ENCODE assay signal across 8 cellular contexts in genomic region chr2:169827272-169828140, GRCh38. TPM values are rescaled to one million over a fixed set of nuclear protein-coding genes. Genes with fewer than 3 reads are reported as not detected.
DNase-seq lines count a peak whose midpoint lies in the region; FAIRE-seq and TF ChIP-seq lines count a peak whose summit lies in the region.

TSS of gene UBR3 (plus strand) at chr2:169827454. CDS start at chr2:169827508, 54 bp downstream.

- H3K9me2 ChIP-seq in Loucy (replicated peaks; ENCODE audit: low read depth, low read length): no peaks in the 10 kb centered on the region

- no peaks in the 10 kb centered on the region for H3K36me3 ChIP-seq in Loucy (ENCODE audit: insufficient read depth, low read length)
- H3K36me3 ChIP-seq in stomach: no peaks in the 10 kb centered on the region

- DNase-seq in ELR (ENCODE audit: low read depth) (peak; percentile 94), H54 (ENCODE audit: insufficient read length, low spot score) (peak; percentile 97), SIG-M5 treated with dmso at 0.1 percent for 504 hours (lab: John Stamatoyannopoulos, UW; ENCODE audit: unreplicated experiment) (peak; percentile 92), activated gamma-delta T cell treated with Interleukin-2 at 50 U/mL for 16 hours (peak; percentile 88), fibroblast of villous mesenchyme (ENCODE audit: low read depth) (peak; percentile 93), neural crest cell (ENCODE audit: low read depth, low spot score) (peak; percentile 91), stomach (peak; percentile 93)

- 0 to 1% (median 0%) methylated on average over 53 to 104 of the region's 104 CpGs for WGBS in stomach, 5 donors

- TF ChIP-seq EP300 in stomach (IDR thresholded peaks at IDR 0.05): no peak

- no peak for TF ChIP-seq CTCF in Loucy (conservative IDR thresholded peaks at IDR 0.05; ENCODE audit: low read length)
- no peak for TF ChIP-seq CTCF in fibroblast of villous mesenchyme (IDR thresholded peaks at IDR 0.05; ENCODE audit: insufficient read depth, low read depth, low read length)
- peak; percentile 12 for TF ChIP-seq CTCF in neural crest cell (conservative IDR thresholded peaks at IDR 0.05)
- no peak for TF ChIP-seq CTCF in stomach (IDR thresholded peaks at IDR 0.05)

- no peaks in the 10 kb centered on the region; the same call in 1 of the 2 replicates for H3F3A ChIP-seq in Loucy (ENCODE audit: low read depth)

- peak within 1 kb of the TSS; percentile 87 for H3K4me3 ChIP-seq in Loucy (ENCODE audit: low read length, poor library complexity, severe bottlenecking)
- peak within 1 kb of the TSS; percentile 90 for H3K4me3 ChIP-seq in fibroblast of villous mesenchyme (ENCODE audit: low read depth, low read length)
- peak within 1 kb of the TSS; percentile 83 to 100 (median 93) for H3K4me3 ChIP-seq in stomach

- TF ChIP-seq POLR2A in H54 (IDR thresholded peaks at IDR 0.05; ENCODE audit: low read depth, low read length): peak; percentile 89
- TF ChIP-seq POLR2A in stomach (IDR thresholded peaks at IDR 0.05): no peak

- intact Hi-C loops in stomach (cut with DNase I; ENCODE audit: low total_unique reads): loop anchor here (5.0 kb wide), 1 partner anchor 100 kb away; no protein-coding TSS in a partner anchor

- peak within 1 kb of the TSS; percentile 100 for H3K4me3 Mint-ChIP-seq in neural crest cell

- peak within 1 kb of the TSS; percentile 77 for H2AFZ ChIP-seq in Loucy (ENCODE audit: low read length)

- H3K4me1 Mint-ChIP-seq in neural crest cell: peaks cover 45% of the 10 kb centered on the region

- H3K9me3 Mint-ChIP-seq in neural crest cell: no peaks in the 10 kb centered on the region

- peak within 1 kb of the TSS; percentile 80 to 97 (median 90) for H3K27ac ChIP-seq in stomach

- peak within 1 kb of the TSS; percentile 73 for H3K9ac ChIP-seq in Loucy (ENCODE audit: low read depth, low read length, poor library complexity, severe bottlenecking)

- peak within 1 kb of the TSS; percentile 74 for H3K4me2 ChIP-seq in Loucy (ENCODE audit: low read depth, low read length, poor library complexity, severe bottlenecking)

- peaks cover 69% of the 10 kb centered on the region for H3K79me2 ChIP-seq in Loucy (ENCODE audit: insufficient read depth, low read length)

- FAIRE-seq in H54 (lab: Jason Lieb, UNC): peak; percentile 57

- H3K4me1 ChIP-seq in Loucy (ENCODE audit: insufficient read depth, low read length, poor library complexity, severe bottlenecking) (peaks cover 47% of the 10 kb centered on the region), stomach (peaks cover 32 to 78% (median 59%) of the 10 kb centered on the region in 4 donors)

- H3K9me3 ChIP-seq in Loucy (ENCODE audit: insufficient read depth, low read depth, low read length) (no peaks in the 10 kb centered on the region), stomach (no peaks in the 10 kb centered on the region)

- H3K27me3 ChIP-seq in Loucy (ENCODE audit: insufficient read depth, low read length, poor library complexity, severe bottlenecking) (no peaks in the 10 kb centered on the region), stomach (no peaks in the 10 kb centered on the region)

- H3K27ac Mint-ChIP-seq in neural crest cell (ENCODE audit: unreplicated experiment): peak within 1 kb of the TSS; percentile 95

- peaks cover 3% of the 10 kb centered on the region for H3K36me3 Mint-ChIP-seq in neural crest cell (ENCODE audit: low read depth)

- peaks cover 36% of the 10 kb centered on the region for H4K20me1 ChIP-seq in Loucy (ENCODE audit: insufficient read depth, low read length, poor library complexity, severe bottlenecking)

- H3K27me3 Mint-ChIP-seq in neural crest cell (ENCODE audit: low read depth): no peaks in the 10 kb centered on the region

RNA-seq across cellular contexts. Expression of gene UBR3, which starts in this region (rescaled TPM):
- total RNA-seq in fibroblast of villous mesenchyme: 34.1 and 56.1 TPM in 2 replicates
- total RNA-seq in neural crest cell: 29.5 and 30.2 TPM in 2 replicates
- 100 to 1,000 TPM in 1 of 5 donors, 10 to 100 TPM in 4; 32.7 to 151 (median 62.9) TPM for total RNA-seq in stomach
- polyA plus RNA-seq in stomach: 10 to 100 TPM in 1 of 3 donors, 1 to 10 TPM in 2; 4.8 to 10.5 (median 5.5) TPM

Comparison
In these comparisons a context has a peak if more than half of its experiments do, and no peak if none do; other contexts are left out.
1. Peak in every context shown above with its lines: DNase-seq, H3K4me3 ChIP-seq and H3K27ac ChIP-seq.